Comparison of ENCODE assay signal across 11 cellular contexts in genomic region chr1:23951646-23952095, GRCh38. TPM values are rescaled to one million over a fixed set of nuclear protein-coding genes. Genes with fewer than 3 reads are reported as not detected.
A peak's percentile ranks its signal among the peaks of the same experiment; 100 is the strongest.
DNase-seq lines count a peak whose midpoint lies in the region; ATAC-seq and TF ChIP-seq lines count a peak whose summit lies in the region.
"Had no signal": no experiment of that assay in that cellular context is flagged by ENCODE, and none has a peak within 500 bp of the region (broad histone marks: within the 10 kb centered on the region; RNA-seq: fewer than 3 reads in every experiment).

No MANE protein-coding gene starts in this region.

- H3K4me3 Mint-ChIP-seq in H9, result no peak overlapping the region
- no peak overlapping the region for H3K4me3 Mint-ChIP-seq in activated naive CD4-positive, alpha-beta T cell treated with anti-CD3 and anti-CD28 coated beads, Interleukin-2, amount 10 ng/mL, durations not matched to agents 7 days and 5 days
- H3K4me3 Mint-ChIP-seq: stimulated activated naive B cell treated with anti-CD40 and anti-IgM and Interleukin-4, amounts not matched to agents 10 μg/mL and 1 μg/mL and 100 μg/mL, for 72 hours; WTC11 had no signal

- H3K14ac ChIP-seq in H9 (ENCODE audit: insufficient read depth, low read length), result no peak overlapping the region

- H3K9ac ChIP-seq in H9 (ENCODE audit: extremely low read depth, insufficient read length, low read length), result no peak overlapping the region

- CTCF ChIA-PET in activated naive CD4-positive, alpha-beta T cell treated with anti-CD3 and anti-CD28 coated beads, Interleukin-2, amount 10 ng/mL, durations not matched to agents 7 days and 5 days (lab: Charles Lee), result no interaction called here

- H2BK20ac ChIP-seq in H9 (ENCODE audit: low read depth, low read length, poor library complexity, severe bottlenecking), result no peak overlapping the region

- WGBS in H9 (ENCODE audit: extremely low coverage, insufficient read length, low lambda C conversion rate), result no CpG with 5 or more reads among the region's 9 CpGs

- H4K5ac ChIP-seq in H9 (ENCODE audit: insufficient read length, low read depth, low read length), result no peak overlapping the region

- no peak overlapping the region for H4K91ac ChIP-seq in H9 (ENCODE audit: insufficient read length, low read depth, low read length)

- no peak overlapping the region for H3K18ac ChIP-seq in H9 (ENCODE audit: insufficient read length, low read depth, low read length)

- H3K4me1 ChIP-seq in H9 (ENCODE audit: insufficient read depth, low read length), result 0 out of 2 replicates have a peak, but pooled peaks cover 4% of the 10 kb centered on the region
- H3K4me1 ChIP-seq: right lobe of liver had no signal

- no peak overlapping the region for H3K27ac Mint-ChIP-seq in H9
- H3K27ac Mint-ChIP-seq in activated naive CD4-positive, alpha-beta T cell treated with anti-CD3 and anti-CD28 coated beads, Interleukin-2, amount 10 ng/mL, durations not matched to agents 7 days and 5 days, result no peak overlapping the region
- H3K27ac Mint-ChIP-seq: stimulated activated naive B cell treated with anti-CD40 and anti-IgM and Interleukin-4, amounts not matched to agents 10 μg/mL and 1 μg/mL and 100 μg/mL, for 72 hours; WTC11 had no signal

- no peak overlapping the region for H3K27ac ChIP-seq in H9 (ENCODE audit: insufficient read length, low read depth, low read length)
- H3K27ac ChIP-seq: right lobe of liver had no signal

- H2BK5ac ChIP-seq in H9 (ENCODE audit: insufficient read length, low read length), result no peak overlapping the region

- no peaks in the 10 kb centered on the region for H3K9me3 ChIP-seq in H9 (ENCODE audit: control insufficient read depth, low read depth, low read length)

- H2AFZ ChIP-seq in H9 (ENCODE audit: low read length), result no peak overlapping the region

- no peaks in the 10 kb centered on the region for H3K23me2 ChIP-seq in H9 (ENCODE audit: insufficient read length, low read depth, low read length, poor library complexity, severe bottlenecking)

- H3T11ph ChIP-seq in H9 (ENCODE audit: low read length), result no peak overlapping the region

- no peak overlapping the region for H2BK120ac ChIP-seq in H9 (ENCODE audit: low read depth, low read length, poor library complexity, severe bottlenecking)

- peaks cover 5% of the 10 kb centered on the region in 2 experiments; a peak in 3 of 5 replicates for H3K9me3 Mint-ChIP-seq in H9
- H3K9me3 Mint-ChIP-seq in activated naive CD4-positive, alpha-beta T cell treated with anti-CD3 and anti-CD28 coated beads, Interleukin-2, amount 10 ng/mL, durations not matched to agents 7 days and 5 days, result peaks cover 5% of the 10 kb centered on the region

- H3K4me2 ChIP-seq in H9 (ENCODE audit: insufficient read depth, insufficient read length, low read length), result no peak overlapping the region

- no peak overlapping the region for H2BK15ac ChIP-seq in H9 (ENCODE audit: low read depth, low read length)

- no peak for TF ChIP-seq CTCF in H9 (conservative IDR thresholded peaks at IDR 0.05)

- ATAC-seq in HG02588 (IDR thresholded peaks at IDR 0.05; ENCODE audit: unreplicated experiment), result no peak
- no peak for ATAC-seq in GM18870 (IDR thresholded peaks at IDR 0.05; ENCODE audit: unreplicated experiment)
- ATAC-seq: GM12878; stimulated activated naive B cell treated with anti-CD40 and anti-IgM and Interleukin-4, amounts not matched to agents 10 μg/mL and 1 μg/mL and 100 μg/mL, for 72 hours; WTC11 had no signal

- no peak overlapping the region for H4K8ac ChIP-seq in H9 (replicated peaks; ENCODE audit: insufficient read length, low read depth, low read length)

- no peak overlapping the region for H2AK5ac ChIP-seq in H9 (ENCODE audit: insufficient read length, low read length)

- no peaks in the 10 kb centered on the region for H3K27me3 ChIP-seq in H9 (ENCODE audit: insufficient read depth, low read length)
- H3K27me3 ChIP-seq: right lobe of liver had no signal

- DNase-seq in H9, result no peak
- peak; percentile 62 for DNase-seq in T1000 (lab: John Stamatoyannopoulos, UW)
- peak; percentile 73 for DNase-seq in hepatic stellate cell (ENCODE audit: low spot score)
- DNase-seq in stromal cell of bone marrow (ENCODE audit: low read depth), result peak; percentile 94
- DNase-seq in activated naive CD4-positive, alpha-beta T cell treated with anti-CD3 and anti-CD28 coated beads, Interleukin-2, amount 10 ng/mL, durations not matched to agents 7 days and 5 days, result no peak
- DNase-seq: right lobe of liver; stimulated activated naive B cell treated with anti-CD40 and anti-IgM and Interleukin-4, amounts not matched to agents 10 μg/mL and 1 μg/mL and 100 μg/mL, for 72 hours had no signal

- H3K4me1 Mint-ChIP-seq in H9, result peaks cover 8 to 10% of the 10 kb centered on the region in 2 experiments
- H3K4me1 Mint-ChIP-seq in activated naive CD4-positive, alpha-beta T cell treated with anti-CD3 and anti-CD28 coated beads, Interleukin-2, amount 10 ng/mL, durations not matched to agents 7 days and 5 days, result peaks cover 27% of the 10 kb centered on the region

- 0 out of 7 replicates have a peak, but pooled peaks cover 0 to 4% (median 0%) of the 10 kb centered on the region in 3 experiments for H3K36me3 Mint-ChIP-seq in H9 (ENCODE audit: insufficient read depth in 1 of 3, low read depth in 3 of 3)
- H3K36me3 Mint-ChIP-seq in activated naive CD4-positive, alpha-beta T cell treated with anti-CD3 and anti-CD28 coated beads, Interleukin-2, amount 10 ng/mL, durations not matched to agents 7 days and 5 days, result peaks cover 4% of the 10 kb centered on the region
- H3K36me3 Mint-ChIP-seq: stimulated activated naive B cell treated with anti-CD40 and anti-IgM and Interleukin-4, amounts not matched to agents 10 μg/mL and 1 μg/mL and 100 μg/mL, for 72 hours; WTC11 had no signal

- H3K56ac ChIP-seq in H9 (ENCODE audit: insufficient read length, low read depth, low read length), result peak overlapping the region; percentile 87

- H3K79me2 ChIP-seq in H9 (ENCODE audit: insufficient read depth, low read length), result no peaks in the 10 kb centered on the region

- H3K79me1 ChIP-seq in H9 (ENCODE audit: insufficient read depth, low read depth, low read length, poor library complexity, severe bottlenecking), result no peaks in the 10 kb centered on the region

- no peaks in the 10 kb centered on the region for H3K27me3 Mint-ChIP-seq in H9 (ENCODE audit: low read depth)
- peaks cover 7% of the 10 kb centered on the region for H3K27me3 Mint-ChIP-seq in activated naive CD4-positive, alpha-beta T cell treated with anti-CD3 and anti-CD28 coated beads, Interleukin-2, amount 10 ng/mL, durations not matched to agents 7 days and 5 days
- H3K27me3 Mint-ChIP-seq: stimulated activated naive B cell treated with anti-CD40 and anti-IgM and Interleukin-4, amounts not matched to agents 10 μg/mL and 1 μg/mL and 100 μg/mL, for 72 hours had no signal

- H3K4ac ChIP-seq in H9 (ENCODE audit: low read depth, low read length), result no peak overlapping the region

- H3K23ac ChIP-seq in H9 (ENCODE audit: insufficient read length, low read depth, low read length), result no peak overlapping the region

- H2BK12ac ChIP-seq in H9 (ENCODE audit: insufficient read length, low read depth, low read length), result no peak overlapping the region

- no peaks in the 10 kb centered on the region for H4K20me1 ChIP-seq in H9 (ENCODE audit: control insufficient read depth, insufficient read depth, insufficient read length)

RNA-seq across cellular contexts. Expression of gene PNRC2, which starts 8.0 kb away (rescaled TPM):
- total RNA-seq in H9 (2021), result 86.0 and 87.6 TPM in 2 replicates

RNA-seq across cellular contexts. Expression of gene SRSF10, which starts 28.5 kb away (rescaled TPM):
- total RNA-seq in H9 (2021), result 238 and 242 TPM in 2 replicates

RNA-seq across cellular contexts. Expression of gene CNR2, which starts 38.5 kb away (rescaled TPM):
- total RNA-seq in H9 (2021), result not detected in 2 replicates
- total RNA-seq: WTC11 had no signal

Comparison
In these comparisons a context has a peak if more than half of its experiments do, and no peak if none do; other contexts are left out.
1. DNase-seq: peak in T1000 (single experiment), hepatic stellate cell (single experiment) and stromal cell of bone marrow (single experiment); none in H9 (single experiment) and activated naive CD4-positive, alpha-beta T cell treated with anti-CD3 and anti-CD28 coated beads, Interleukin-2, amount 10 ng/mL, durations not matched to agents 7 days and 5 days (single experiment).